Comparison of ENCODE assay signal across 23 cellular contexts in the genomic region with DNA sequence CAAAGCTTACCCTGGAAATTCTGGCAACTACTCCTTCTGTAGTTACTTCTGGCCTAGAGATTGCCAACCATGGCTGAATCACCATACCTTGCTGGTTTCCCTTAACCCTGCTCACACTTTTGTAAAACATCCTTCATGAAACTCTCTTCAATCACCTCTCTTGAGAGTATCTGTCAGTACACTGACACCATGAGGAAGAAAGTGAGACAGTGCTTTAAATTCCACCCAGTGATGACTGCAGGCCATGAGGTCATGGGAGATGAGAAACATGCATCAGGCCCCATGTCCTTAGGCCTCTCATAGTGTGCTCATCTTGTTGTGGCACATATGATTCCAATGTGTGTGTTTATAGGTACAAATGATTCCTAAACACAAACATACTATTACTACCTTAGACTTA. TPM values are rescaled to one million over a fixed set of nuclear protein-coding genes. Genes with fewer than 3 reads are reported as not detected.
DNase-seq lines count a peak whose midpoint lies in the region; ATAC-seq and TF ChIP-seq lines count a peak whose summit lies in the region.
"Had no signal": no experiment of that assay in that cellular context is flagged by ENCODE, and none has a peak within 500 bp of the region (broad histone marks: within the 10 kb centered on the region; RNA-seq: fewer than 3 reads in every experiment).

No MANE protein-coding gene starts in this region.

- H3K4me1 Mint-ChIP-seq in activated naive CD4-positive, alpha-beta T cell treated with anti-CD3 and anti-CD28 coated beads, Interleukin-2, amount 50 U/mL, for 24 hours, result peaks cover 23% of the 10 kb centered on the region
- H3K4me1 Mint-ChIP-seq in activated naive CD4-positive, alpha-beta T cell treated with anti-CD3 and anti-CD28 coated beads, Interleukin-2, amount 10 ng/mL, durations not matched to agents 7 days and 5 days, result peaks cover 7% of the 10 kb centered on the region
- H3K4me1 Mint-ChIP-seq in stimulated activated naive CD8-positive, alpha-beta T cell treated with anti-CD3 and anti-CD28 coated beads, Interleukin-15, amount 100 ng/mL, for 72 hours, result peaks cover 25% of the 10 kb centered on the region
- peaks cover 5% of the 10 kb centered on the region for H3K4me1 Mint-ChIP-seq in progenitor cell of endocrine pancreas (ENCODE audit: low read depth)

- H3K9me3 ChIP-seq in aorta (ENCODE audit: control insufficient read depth, low read length), result no peaks in the 10 kb centered on the region
- H3K9me3 ChIP-seq: HAP-1, left ventricle myocardium inferior, SK-N-SH, testis, vagina had no signal

- TF ChIP-seq CTCF in progenitor cell of endocrine pancreas (IDR thresholded peaks at IDR 0.05; ENCODE audit: unreplicated experiment), result no peak

- H3K27me3 Mint-ChIP-seq in activated naive CD4-positive, alpha-beta T cell treated with anti-CD3 and anti-CD28 coated beads, Interleukin-2, amount 50 U/mL, for 24 hours, result peaks cover 6% of the 10 kb centered on the region
- peaks cover 7% of the 10 kb centered on the region for H3K27me3 Mint-ChIP-seq in activated naive CD4-positive, alpha-beta T cell treated with anti-CD3 and anti-CD28 coated beads, Interleukin-2, amount 10 ng/mL, durations not matched to agents 7 days and 5 days
- H3K27me3 Mint-ChIP-seq in stimulated activated naive CD8-positive, alpha-beta T cell treated with anti-CD3 and anti-CD28 coated beads, Interleukin-15, amount 100 ng/mL, for 72 hours, result peaks cover 40% of the 10 kb centered on the region
- H3K27me3 Mint-ChIP-seq in progenitor cell of endocrine pancreas, result no peaks in the 10 kb centered on the region

- H3K9me3 Mint-ChIP-seq in activated naive CD4-positive, alpha-beta T cell treated with anti-CD3 and anti-CD28 coated beads, Interleukin-2, amount 50 U/mL, for 24 hours, result no peaks in the 10 kb centered on the region
- peaks cover 2% of the 10 kb centered on the region for H3K9me3 Mint-ChIP-seq in activated naive CD4-positive, alpha-beta T cell treated with anti-CD3 and anti-CD28 coated beads, Interleukin-2, amount 10 ng/mL, durations not matched to agents 7 days and 5 days
- peaks cover 6 to 12% of the 10 kb centered on the region in 2 donors for H3K9me3 Mint-ChIP-seq in stimulated activated naive CD8-positive, alpha-beta T cell treated with anti-CD3 and anti-CD28 coated beads, Interleukin-15, amount 100 ng/mL, for 72 hours
- no peaks in the 10 kb centered on the region for H3K9me3 Mint-ChIP-seq in progenitor cell of endocrine pancreas (ENCODE audit: low read depth)
- H3K9me3 Mint-ChIP-seq: stimulated activated naive B cell treated with anti-CD40 and anti-IgM and Interleukin-4, amounts not matched to agents 10 μg/mL and 1 μg/mL and 100 μg/mL, for 72 hours had no signal

- no peak overlapping the region for H3K4me3 Mint-ChIP-seq in activated naive CD4-positive, alpha-beta T cell treated with anti-CD3 and anti-CD28 coated beads, Interleukin-2, amount 50 U/mL, for 24 hours
- no peak overlapping the region for H3K4me3 Mint-ChIP-seq in activated naive CD4-positive, alpha-beta T cell treated with anti-CD3 and anti-CD28 coated beads, Interleukin-2, amount 10 ng/mL, durations not matched to agents 7 days and 5 days
- H3K4me3 Mint-ChIP-seq in stimulated activated naive CD8-positive, alpha-beta T cell treated with anti-CD3 and anti-CD28 coated beads, Interleukin-15, amount 100 ng/mL, for 72 hours, result no peak overlapping the region
- H3K4me3 Mint-ChIP-seq in progenitor cell of endocrine pancreas (ENCODE audit: low read depth), result no peak overlapping the region
- H3K4me3 Mint-ChIP-seq: naive thymus-derived CD4-positive, alpha-beta T cell; stimulated activated naive B cell treated with anti-CD40 and anti-IgM and Interleukin-4, amounts not matched to agents 10 μg/mL and 1 μg/mL and 100 μg/mL, for 72 hours; T-helper 17 cell had no signal

- no peak overlapping the region for H3K27ac ChIP-seq in aorta (ENCODE audit: low read depth in 1 of 2, low read length in 2 of 2)
- H3K27ac ChIP-seq: left ventricle myocardium inferior, testis, vagina had no signal

- ATAC-seq in esophagus mucosa, result peak; percentile 85
- ATAC-seq in stimulated activated naive CD8-positive, alpha-beta T cell treated with anti-CD3 and anti-CD28 coated beads, Interleukin-15, amount 100 ng/mL, for 72 hours, result peak; percentile 79
- ATAC-seq in aorta (ENCODE audit: low FRiP score), result no peak
- ATAC-seq: naive thymus-derived CD4-positive, alpha-beta T cell; stimulated activated naive B cell treated with anti-CD40 and anti-IgM and Interleukin-4, amounts not matched to agents 10 μg/mL and 1 μg/mL and 100 μg/mL, for 72 hours; T-helper 17 cell had no signal

- no peak overlapping the region for H3K4me3 ChIP-seq in aorta (ENCODE audit: low read length in 2 of 2)
- H3K4me3 ChIP-seq: HAP-1, left ventricle myocardium inferior, testis, vagina had no signal

- DNase-seq in activated naive CD4-positive, alpha-beta T cell treated with anti-CD3 and anti-CD28 coated beads, Interleukin-2, amount 10 ng/mL, durations not matched to agents 7 days and 5 days, result no peak
- DNase-seq in RKO (ENCODE audit: low spot score) (peak; percentile 35), HT-29 (ENCODE audit: low spot score) (no peak), aorta (no peak), progenitor cell of endocrine pancreas (ENCODE audit: low spot score, unreplicated experiment) (no peak)
- DNase-seq in stimulated activated naive CD8-positive, alpha-beta T cell treated with anti-CD3 and anti-CD28 coated beads, Interleukin-15, amount 100 ng/mL, for 72 hours, result no peak
- DNase-seq: activated naive CD4-positive, alpha-beta T cell treated with anti-CD3 and anti-CD28 coated beads, Interleukin-2, amount 50 U/mL, for 16 hours; C1 segment of cervical spinal cord; left ventricle myocardium inferior; naive thymus-derived CD4-positive, alpha-beta T cell; NCI-H1105 treated with DMSO at 0.1 percent for 48 hours; NCI-H2081; NCI-H345; SK-N-SH; small intestine; stimulated activated CD4-positive, alpha-beta T cell treated with anti-CD3 and anti-CD28 coated beads, Interleukin-2, amount 100 ng/mL, for 48 hours; stimulated activated naive B cell treated with anti-CD40 and anti-IgM and Interleukin-4, amounts not matched to agents 10 μg/mL and 1 μg/mL and 100 μg/mL, for 72 hours; T-helper 17 cell; testis had no signal

- peak overlapping the region; percentile 6 for H3K27ac Mint-ChIP-seq in activated naive CD4-positive, alpha-beta T cell treated with anti-CD3 and anti-CD28 coated beads, Interleukin-2, amount 50 U/mL, for 24 hours
- no peak overlapping the region for H3K27ac Mint-ChIP-seq in activated naive CD4-positive, alpha-beta T cell treated with anti-CD3 and anti-CD28 coated beads, Interleukin-2, amount 10 ng/mL, durations not matched to agents 7 days and 5 days
- H3K27ac Mint-ChIP-seq in stimulated activated naive CD8-positive, alpha-beta T cell treated with anti-CD3 and anti-CD28 coated beads, Interleukin-15, amount 100 ng/mL, for 72 hours, result no peak overlapping the region
- no peak overlapping the region for H3K27ac Mint-ChIP-seq in progenitor cell of endocrine pancreas
- H3K27ac Mint-ChIP-seq: naive thymus-derived CD4-positive, alpha-beta T cell; stimulated activated naive B cell treated with anti-CD40 and anti-IgM and Interleukin-4, amounts not matched to agents 10 μg/mL and 1 μg/mL and 100 μg/mL, for 72 hours; T-helper 17 cell had no signal

- H3K4me1 ChIP-seq in aorta (ENCODE audit: control insufficient read depth in 1 of 2, insufficient read depth in 2 of 2, low read length in 2 of 2), result no peaks in the 10 kb centered on the region
- H3K4me1 ChIP-seq: HAP-1, left ventricle myocardium inferior, testis, vagina had no signal

- intact Hi-C loops in aorta (cut with DNase I), result no loop called here

- CTCF ChIA-PET in activated naive CD4-positive, alpha-beta T cell treated with anti-CD3 and anti-CD28 coated beads, Interleukin-2, amount 10 ng/mL, durations not matched to agents 7 days and 5 days (lab: Charles Lee), result no interaction called here

- peaks cover 1% of the 10 kb centered on the region for H3K36me3 Mint-ChIP-seq in activated naive CD4-positive, alpha-beta T cell treated with anti-CD3 and anti-CD28 coated beads, Interleukin-2, amount 50 U/mL, for 24 hours
- H3K36me3 Mint-ChIP-seq in activated naive CD4-positive, alpha-beta T cell treated with anti-CD3 and anti-CD28 coated beads, Interleukin-2, amount 10 ng/mL, durations not matched to agents 7 days and 5 days, result no peaks in the 10 kb centered on the region
- H3K36me3 Mint-ChIP-seq in progenitor cell of endocrine pancreas (ENCODE audit: insufficient read depth), result no peaks in the 10 kb centered on the region
- H3K36me3 Mint-ChIP-seq: stimulated activated naive B cell treated with anti-CD40 and anti-IgM and Interleukin-4, amounts not matched to agents 10 μg/mL and 1 μg/mL and 100 μg/mL, for 72 hours had no signal

- no peaks in the 10 kb centered on the region for H3K36me3 ChIP-seq in aorta (ENCODE audit: control insufficient read depth in 1 of 2, insufficient read depth in 2 of 2, low read length in 1 of 2)
- H3K36me3 ChIP-seq: HAP-1, left ventricle myocardium inferior, vagina had no signal

- no peaks in the 10 kb centered on the region for H3K27me3 ChIP-seq in aorta (ENCODE audit: control insufficient read depth in 1 of 2, insufficient read depth in 2 of 2, low read length in 1 of 2)
- H3K27me3 ChIP-seq: testis, vagina had no signal

RNA-seq across cellular contexts. Expression of a gene that starts 24.6 kb away (rescaled TPM):
- total RNA-seq in esophagus mucosa (418 TPM), aorta (100 to 1,000 TPM; 237 to 534 TPM), progenitor cell of endocrine pancreas (35.2 and 44.6 TPM in 2 replicates)
- total RNA-seq in HT-29 (2014; rRNA removed; shearing (Covaris generic)), result 28.7 and 33.4 TPM in 2 replicates
- 10 to 100 TPM; 36.2 to 46.7 TPM for polyA plus RNA-seq in aorta
